8 cellular contexts compared by ENCODE assay signal in the genomic region with DNA sequence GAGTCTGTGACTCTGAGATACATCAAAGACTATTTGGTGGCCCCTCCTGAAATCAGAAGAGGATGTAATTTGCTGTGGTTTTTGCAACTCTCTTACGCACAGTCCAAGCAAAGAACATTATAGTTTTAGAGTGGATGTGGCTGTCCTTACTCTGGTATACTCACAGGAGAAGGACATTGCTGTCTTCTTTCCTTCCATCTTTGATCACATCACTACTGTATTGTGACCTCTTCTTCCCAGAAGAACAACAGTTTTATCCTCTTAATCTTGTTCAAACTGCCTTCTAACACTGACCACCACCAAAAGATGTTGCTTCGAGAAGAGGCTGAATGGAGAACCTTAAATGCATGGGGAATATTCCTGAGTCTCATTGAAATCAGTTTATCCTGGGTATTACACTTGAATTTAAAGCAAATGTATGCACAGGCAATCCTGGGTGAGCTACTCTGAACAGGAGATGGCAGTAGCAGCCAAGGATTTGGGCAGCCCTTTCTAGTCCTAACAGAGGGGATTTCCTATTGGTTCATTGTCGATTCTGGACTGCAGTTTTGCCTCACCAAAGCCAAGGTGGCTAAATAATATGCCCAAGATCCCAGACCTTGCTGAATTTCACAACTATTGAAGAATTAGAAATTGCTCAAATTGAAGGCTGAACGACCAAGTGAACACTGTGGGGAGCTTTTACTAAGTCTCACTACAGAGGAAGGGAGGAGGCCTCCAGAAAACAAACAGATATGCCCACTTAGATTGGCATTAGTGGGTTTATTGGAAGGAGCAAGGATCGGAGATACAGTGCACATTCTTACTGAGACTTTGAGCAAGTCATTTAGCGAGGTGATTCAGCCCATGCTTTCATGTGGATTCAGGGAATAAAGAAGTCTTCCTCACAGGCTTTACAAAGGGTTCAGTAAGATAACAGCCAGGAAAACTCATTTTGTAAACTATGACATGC.
DNase-seq lines count a peak whose midpoint lies in the region; ATAC-seq and TF ChIP-seq lines count a peak whose summit lies in the region.

No MANE protein-coding gene starts in this region.

- no peaks in the 10 kb centered on the region for H3K79me2 ChIP-seq in ACC112 (ENCODE audit: control insufficient read depth, insufficient read depth, low read length, unreplicated experiment)

- peak; percentile 67 for TF ChIP-seq CTCF in GM13977 (IDR thresholded peaks at IDR 0.05; ENCODE audit: extremely low read depth, insufficient read depth, missing control alignments)
- TF ChIP-seq CTCF in astrocyte of the cerebellum (IDR thresholded peaks at IDR 0.05; ENCODE audit: low read depth, low read length, missing control alignments): peak; percentile 85
- TF ChIP-seq CTCF in thoracic aorta (IDR thresholded peaks at IDR 0.05): peak; percentile 63

- H3K27ac ChIP-seq in ACC112 (ENCODE audit: low read depth, low read length) (peak overlapping the region; percentile 57), thoracic aorta (peak overlapping the region; percentile 69 to 74)

- H2AFZ ChIP-seq in ACC112 (ENCODE audit: low read length, unreplicated experiment): peak overlapping the region; percentile 87

- peak overlapping the region; percentile 42; the same call in 1 of the 2 replicates for H3K4me3 ChIP-seq in ACC112 (ENCODE audit: low read depth, low read length)
- H3K4me3 ChIP-seq in astrocyte of the cerebellum (ENCODE audit: low read depth, low read length): no peak overlapping the region
- no peak overlapping the region for H3K4me3 ChIP-seq in thoracic aorta

- DNase-seq in GM13977 (ENCODE audit: low spot score): peak; percentile 14
- DNase-seq in NCI-H1105 treated with DMSO at 0.1 percent for 48 hours (lab: John Stamatoyannopoulos, UW): peak; percentile 49
- peak; percentile 90 for DNase-seq in astrocyte of the cerebellum (ENCODE audit: low read depth)
- DNase-seq in iris pigment epithelial cell (ENCODE audit: low read depth): peak; percentile 91
- no peak for DNase-seq in thoracic aorta (ENCODE audit: low spot score)
- DNase-seq in activated CD4-positive, CD25-positive, alpha-beta regulatory T cell treated with anti-CD3 and anti-CD28 coated beads, Interleukin-2, amount 50 U/mL, for 72 hours: no peak

- in situ Hi-C loops in GM13977 (cut with MboI; ENCODE audit: low pct_unique_long_range_greater_than_20kb, low sequenced_read_pairs, unreplicated experiment) (loop anchor here (25.0 kb wide), 1 partner anchor 329 kb away; no protein-coding TSS in a partner anchor), astrocyte of the cerebellum (cut with HindIII; ENCODE audit: low sequenced_read_pairs) (loop anchor here (25.0 kb wide), 1 partner anchor 129 kb away; no protein-coding TSS in a partner anchor)

- ATAC-seq in HG02763 (IDR thresholded peaks at IDR 0.05; ENCODE audit: unreplicated experiment): peak; percentile 66
- peak; percentile 80 for ATAC-seq in thoracic aorta (ENCODE audit: insufficient number of reproducible peaks, low FRiP score, low read depth)

- peaks cover 40% of the 10 kb centered on the region for H3K4me1 ChIP-seq in ACC112 (ENCODE audit: control insufficient read depth, insufficient read depth, low read length, unreplicated experiment)
- peaks cover 17 to 28% of the 10 kb centered on the region in 2 donors for H3K4me1 ChIP-seq in thoracic aorta (ENCODE audit: control insufficient read depth in 1 of 2, low read depth in 2 of 2)

- no peaks in the 10 kb centered on the region for H3K9me3 ChIP-seq in thoracic aorta

- H3K36me3 ChIP-seq in ACC112 (ENCODE audit: insufficient read depth, low read length) (no peaks in the 10 kb centered on the region), thoracic aorta (no peaks in the 10 kb centered on the region)

- no peaks in the 10 kb centered on the region for H3K27me3 ChIP-seq in ACC112 (ENCODE audit: insufficient read depth, low read length)
- no peaks in the 10 kb centered on the region for H3K27me3 ChIP-seq in thoracic aorta (replicated peaks; ENCODE audit: insufficient read depth)

Comparison
In these comparisons a context has a peak if more than half of its experiments do, and no peak if none do; other contexts are left out.
1. DNase-seq: peak in GM13977 (single experiment), NCI-H1105 treated with DMSO at 0.1 percent for 48 hours (single experiment), astrocyte of the cerebellum (single experiment) and iris pigment epithelial cell (single experiment); none in thoracic aorta (single experiment) and activated CD4-positive, CD25-positive, alpha-beta regulatory T cell treated with anti-CD3 and anti-CD28 coated beads, Interleukin-2, amount 50 U/mL, for 72 hours (single experiment).
2. Peak in every context shown above with its lines, with median percentiles within 50 percentile points of each other: CTCF ChIP-seq.